In the genomic region with DNA sequence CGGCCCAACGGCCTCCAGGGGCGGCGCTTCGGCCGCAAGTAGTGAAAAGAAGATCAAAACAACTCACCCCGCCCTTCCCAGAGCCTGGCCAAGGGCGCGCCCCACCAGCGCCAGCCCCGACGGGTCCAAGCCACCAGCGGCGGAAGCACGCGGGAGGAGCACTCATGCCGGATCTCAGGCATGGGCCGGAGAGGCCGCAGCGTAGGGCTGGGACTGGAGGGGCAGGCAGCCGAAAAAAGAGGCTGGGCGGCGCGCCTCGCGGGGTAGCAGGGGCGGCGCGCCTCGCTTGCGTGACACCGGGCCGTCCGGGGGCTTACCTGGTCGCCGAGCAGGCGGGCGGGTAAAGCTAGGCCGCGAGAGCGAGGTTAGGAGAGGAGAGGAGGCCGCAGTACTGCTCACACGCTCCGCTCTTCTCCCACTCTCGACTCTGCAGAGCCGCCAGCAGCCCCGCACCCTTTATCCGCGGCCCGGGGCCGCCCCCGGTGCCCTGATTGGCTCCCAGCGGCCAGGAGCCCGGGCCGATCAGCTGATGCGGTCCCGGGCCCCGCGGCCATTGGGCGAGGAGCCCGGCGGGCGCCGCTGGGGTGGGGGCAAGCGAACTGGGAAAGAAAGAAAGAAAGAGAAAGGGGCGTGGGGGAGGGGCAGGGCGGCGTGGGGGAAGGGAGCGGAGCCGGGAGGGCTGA, we compare ENCODE assay signal across 1 cellular context.
TF ChIP-seq lines count a peak whose summit lies in the region.

TSS of gene GLUL (minus strand) at position 429 of the 683 bp plus-strand sequence. CDS start 3,053 bp downstream, outside the sequence.

TF ChIP-seq in HepG2, 621 proteins besides CTCF, POLR2A, EP300 and RAD21 (continued from another document and continues in another):
- TF ChIP-seq, protein P1, sequence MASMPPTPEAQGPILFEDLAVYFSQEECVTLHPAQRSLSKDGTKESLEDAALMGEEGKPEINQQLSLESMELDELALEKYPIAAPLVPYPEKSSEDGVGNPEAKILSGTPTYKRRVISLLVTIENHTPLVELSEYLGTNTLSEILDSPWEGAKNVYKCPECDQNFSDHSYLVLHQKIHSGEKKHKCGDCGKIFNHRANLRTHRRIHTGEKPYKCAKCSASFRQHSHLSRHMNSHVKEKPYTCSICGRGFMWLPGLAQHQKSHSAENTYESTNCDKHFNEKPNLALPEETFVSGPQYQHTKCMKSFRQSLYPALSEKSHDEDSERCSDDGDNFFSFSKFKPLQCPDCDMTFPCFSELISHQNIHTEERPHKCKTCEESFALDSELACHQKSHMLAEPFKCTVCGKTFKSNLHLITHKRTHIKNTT (CRISPR knock-in tag; IDR thresholded peaks at IDR 0.05): 0 out of 2 replicates have a peak, but pooled peaks have one; percentile 15
- TF ChIP-seq, protein P2, sequence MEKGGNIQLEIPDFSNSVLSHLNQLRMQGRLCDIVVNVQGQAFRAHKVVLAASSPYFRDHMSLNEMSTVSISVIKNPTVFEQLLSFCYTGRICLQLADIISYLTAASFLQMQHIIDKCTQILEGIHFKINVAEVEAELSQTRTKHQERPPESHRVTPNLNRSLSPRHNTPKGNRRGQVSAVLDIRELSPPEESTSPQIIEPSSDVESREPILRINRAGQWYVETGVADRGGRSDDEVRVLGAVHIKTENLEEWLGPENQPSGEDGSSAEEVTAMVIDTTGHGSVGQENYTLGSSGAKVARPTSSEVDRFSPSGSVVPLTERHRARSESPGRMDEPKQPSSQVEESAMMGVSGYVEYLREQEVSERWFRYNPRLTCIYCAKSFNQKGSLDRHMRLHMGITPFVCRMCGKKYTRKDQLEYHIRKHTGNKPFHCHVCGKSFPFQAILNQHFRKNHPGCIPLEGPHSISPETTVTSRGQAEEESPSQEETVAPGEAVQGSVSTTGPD (CRISPR knock-in tag; IDR thresholded peaks at IDR 0.05): no peak
- TF ChIP-seq SATB2 (CRISPR knock-in tag; IDR thresholded peaks at IDR 0.05) (peak; percentile 35; the same call in 1 of the 2 replicates), GLI4 (CRISPR knock-in tag; IDR thresholded peaks at IDR 0.05; ENCODE audit: borderline replicate concordance) (peak; percentile 88; the same call in 1 of the 2 replicates), RXRA (CRISPR knock-in tag; IDR thresholded peaks at IDR 0.05) (0 out of 2 replicates have a peak, but pooled peaks have one; percentile 34), ZNF253 (CRISPR knock-in tag; IDR thresholded peaks at IDR 0.05; ENCODE audit: borderline replicate concordance) (peak; percentile 75; the same call in 1 of the 2 replicates), MEF2D (CRISPR knock-in tag; IDR thresholded peaks at IDR 0.05) (no peak), NKX3-1 (CRISPR knock-in tag; IDR thresholded peaks at IDR 0.05) (peak; percentile 15; the same call in 1 of the 2 replicates), KDM4B (CRISPR knock-in tag; IDR thresholded peaks at IDR 0.05) (no peak), SIN3A (IDR thresholded peaks at IDR 0.05; ENCODE audit: borderline replicate concordance, low read depth, low read length) (peak; percentile 56; the same call in 1 of the 2 replicates), ZNF496 (CRISPR knock-in tag; IDR thresholded peaks at IDR 0.05; ENCODE audit: insufficient replicate concordance) (no peak), BORCS8-MEF2B (CRISPR knock-in tag; IDR thresholded peaks at IDR 0.05) (peak; percentile 81), TFDP1 (CRISPR knock-in tag; IDR thresholded peaks at IDR 0.05; ENCODE audit: borderline replicate concordance) (peak; percentile 38; the same call in 1 of the 2 replicates), ZNF337 (CRISPR knock-in tag; IDR thresholded peaks at IDR 0.05; ENCODE audit: borderline replicate concordance, low read depth) (peak; percentile 96; the same call in 1 of the 2 replicates), ELF1 (CRISPR knock-in tag; IDR thresholded peaks at IDR 0.05) (no peak), POLR2AphosphoS5 (IDR thresholded peaks at IDR 0.05; ENCODE audit: low read depth, low read length) (peak; percentile 98), ZNF276 (CRISPR knock-in tag; IDR thresholded peaks at IDR 0.05; ENCODE audit: low read depth) (no peak), NBN (conservative IDR thresholded peaks at IDR 0.05) (no peak), RNF2 (conservative IDR thresholded peaks at IDR 0.05; ENCODE audit: low read depth) (no peak), KDM3A (CRISPR knock-in tag; IDR thresholded peaks at IDR 0.05; ENCODE audit: low read depth) (no peak), RBFOX2 (IDR thresholded peaks at IDR 0.05; ENCODE audit: low read depth, low read length) (peak; percentile 100), PCBP1 (IDR thresholded peaks at IDR 0.05; ENCODE audit: borderline replicate concordance, low read depth, low read length) (no peak), NFE2L2 (IDR thresholded peaks at IDR 0.05; ENCODE audit: low read length) (no peak), AGO2 (optimal IDR thresholded peaks at IDR 0.05; ENCODE audit: low read depth, low read length) (peak; percentile 100), ATF6 (CRISPR knock-in tag; conservative IDR thresholded peaks at IDR 0.05) (no peak), NCOA1 (CRISPR knock-in tag; IDR thresholded peaks at IDR 0.05) (0 out of 2 replicates have a peak, but pooled peaks have one; percentile 24), EEA1 (CRISPR knock-in tag; IDR thresholded peaks at IDR 0.05; ENCODE audit: borderline replicate concordance) (no peak; the same call in 1 of the 2 replicates), NONO (IDR thresholded peaks at IDR 0.05) (no peak), NONO (CRISPR knock-in tag; conservative IDR thresholded peaks at IDR 0.05) (peak; percentile 89), HOXA5 (CRISPR knock-in tag; IDR thresholded peaks at IDR 0.05) (peak; percentile 96), ELF3 (CRISPR knock-in tag; IDR thresholded peaks at IDR 0.05) (no peak; the same call in 1 of the 2 replicates), ZNF446 (CRISPR knock-in tag; IDR thresholded peaks at IDR 0.05) (no peak), MBNL3 (CRISPR knock-in tag; conservative IDR thresholded peaks at IDR 0.05) (no peak), CREM (IDR thresholded peaks at IDR 0.05) (no peak), CREM (CRISPR knock-in tag; IDR thresholded peaks at IDR 0.05) (no peak), ZFP36L1 (CRISPR knock-in tag; IDR thresholded peaks at IDR 0.05) (peak; percentile 83; the same call in 1 of the 2 replicates), ZNF44 (CRISPR knock-in tag; IDR thresholded peaks at IDR 0.05) (peak; percentile 65; the same call in 1 of the 2 replicates), ZNF747 (CRISPR knock-in tag; IDR thresholded peaks at IDR 0.05; ENCODE audit: borderline replicate concordance) (peak; percentile 79; the same call in 1 of the 2 replicates), ETV5 (CRISPR knock-in tag; IDR thresholded peaks at IDR 0.05; ENCODE audit: borderline replicate concordance) (no peak; the same call in 1 of the 2 replicates), JARID2 (CRISPR knock-in tag; IDR thresholded peaks at IDR 0.05; ENCODE audit: insufficient replicate concordance) (no peak), MIXL1 (CRISPR knock-in tag; IDR thresholded peaks at IDR 0.05) (no peak), ZNF136 (CRISPR knock-in tag; IDR thresholded peaks at IDR 0.05; ENCODE audit: low read depth) (peak; percentile 72; the same call in 1 of the 2 replicates)
- TF ChIP-seq, protein P3, sequence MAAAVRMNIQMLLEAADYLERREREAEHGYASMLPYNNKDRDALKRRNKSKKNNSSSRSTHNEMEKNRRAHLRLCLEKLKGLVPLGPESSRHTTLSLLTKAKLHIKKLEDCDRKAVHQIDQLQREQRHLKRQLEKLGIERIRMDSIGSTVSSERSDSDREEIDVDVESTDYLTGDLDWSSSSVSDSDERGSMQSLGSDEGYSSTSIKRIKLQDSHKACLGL (CRISPR knock-in tag; IDR thresholded peaks at IDR 0.05): peak; percentile 83; the same call in 1 of the 2 replicates
- TF ChIP-seq, protein P4, sequence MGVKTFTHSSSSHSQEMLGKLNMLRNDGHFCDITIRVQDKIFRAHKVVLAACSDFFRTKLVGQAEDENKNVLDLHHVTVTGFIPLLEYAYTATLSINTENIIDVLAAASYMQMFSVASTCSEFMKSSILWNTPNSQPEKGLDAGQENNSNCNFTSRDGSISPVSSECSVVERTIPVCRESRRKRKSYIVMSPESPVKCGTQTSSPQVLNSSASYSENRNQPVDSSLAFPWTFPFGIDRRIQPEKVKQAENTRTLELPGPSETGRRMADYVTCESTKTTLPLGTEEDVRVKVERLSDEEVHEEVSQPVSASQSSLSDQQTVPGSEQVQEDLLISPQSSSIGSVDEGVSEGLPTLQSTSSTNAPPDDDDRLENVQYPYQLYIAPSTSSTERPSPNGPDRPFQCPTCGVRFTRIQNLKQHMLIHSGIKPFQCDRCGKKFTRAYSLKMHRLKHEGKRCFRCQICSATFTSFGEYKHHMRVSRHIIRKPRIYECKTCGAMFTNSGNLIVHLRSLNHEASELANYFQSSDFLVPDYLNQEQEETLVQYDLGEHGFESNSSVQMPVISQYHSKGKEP (CRISPR knock-in tag; IDR thresholded peaks at IDR 0.05): no peak
- TF ChIP-seq, protein P5, sequence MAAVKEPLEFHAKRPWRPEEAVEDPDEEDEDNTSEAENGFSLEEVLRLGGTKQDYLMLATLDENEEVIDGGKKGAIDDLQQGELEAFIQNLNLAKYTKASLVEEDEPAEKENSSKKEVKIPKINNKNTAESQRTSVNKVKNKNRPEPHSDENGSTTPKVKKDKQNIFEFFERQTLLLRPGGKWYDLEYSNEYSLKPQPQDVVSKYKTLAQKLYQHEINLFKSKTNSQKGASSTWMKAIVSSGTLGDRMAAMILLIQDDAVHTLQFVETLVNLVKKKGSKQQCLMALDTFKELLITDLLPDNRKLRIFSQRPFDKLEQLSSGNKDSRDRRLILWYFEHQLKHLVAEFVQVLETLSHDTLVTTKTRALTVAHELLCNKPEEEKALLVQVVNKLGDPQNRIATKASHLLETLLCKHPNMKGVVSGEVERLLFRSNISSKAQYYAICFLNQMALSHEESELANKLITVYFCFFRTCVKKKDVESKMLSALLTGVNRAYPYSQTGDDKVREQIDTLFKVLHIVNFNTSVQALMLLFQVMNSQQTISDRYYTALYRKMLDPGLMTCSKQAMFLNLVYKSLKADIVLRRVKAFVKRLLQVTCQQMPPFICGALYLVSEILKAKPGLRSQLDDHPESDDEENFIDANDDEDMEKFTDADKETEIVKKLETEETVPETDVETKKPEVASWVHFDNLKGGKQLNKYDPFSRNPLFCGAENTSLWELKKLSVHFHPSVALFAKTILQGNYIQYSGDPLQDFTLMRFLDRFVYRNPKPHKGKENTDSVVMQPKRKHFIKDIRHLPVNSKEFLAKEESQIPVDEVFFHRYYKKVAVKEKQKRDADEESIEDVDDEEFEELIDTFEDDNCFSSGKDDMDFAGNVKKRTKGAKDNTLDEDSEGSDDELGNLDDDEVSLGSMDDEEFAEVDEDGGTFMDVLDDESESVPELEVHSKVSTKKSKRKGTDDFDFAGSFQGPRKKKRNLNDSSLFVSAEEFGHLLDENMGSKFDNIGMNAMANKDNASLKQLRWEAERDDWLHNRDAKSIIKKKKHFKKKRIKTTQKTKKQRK (IDR thresholded peaks at IDR 0.05; ENCODE audit: low read length): no peak
- TF ChIP-seq, protein P6, sequence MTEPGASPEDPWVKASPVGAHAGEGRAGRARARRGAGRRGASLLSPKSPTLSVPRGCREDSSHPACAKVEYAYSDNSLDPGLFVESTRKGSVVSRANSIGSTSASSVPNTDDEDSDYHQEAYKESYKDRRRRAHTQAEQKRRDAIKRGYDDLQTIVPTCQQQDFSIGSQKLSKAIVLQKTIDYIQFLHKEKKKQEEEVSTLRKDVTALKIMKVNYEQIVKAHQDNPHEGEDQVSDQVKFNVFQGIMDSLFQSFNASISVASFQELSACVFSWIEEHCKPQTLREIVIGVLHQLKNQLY (CRISPR knock-in tag; IDR thresholded peaks at IDR 0.05): no peak
- TF ChIP-seq, protein P7, sequence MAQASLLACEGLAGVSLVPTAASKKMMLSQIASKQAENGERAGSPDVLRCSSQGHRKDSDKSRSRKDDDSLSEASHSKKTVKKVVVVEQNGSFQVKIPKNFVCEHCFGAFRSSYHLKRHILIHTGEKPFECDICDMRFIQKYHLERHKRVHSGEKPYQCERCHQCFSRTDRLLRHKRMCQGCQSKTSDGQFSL (CRISPR knock-in tag; IDR thresholded peaks at IDR 0.05): 0 out of 2 replicates have a peak, but pooled peaks have one; percentile 29
